In the genomic region with DNA sequence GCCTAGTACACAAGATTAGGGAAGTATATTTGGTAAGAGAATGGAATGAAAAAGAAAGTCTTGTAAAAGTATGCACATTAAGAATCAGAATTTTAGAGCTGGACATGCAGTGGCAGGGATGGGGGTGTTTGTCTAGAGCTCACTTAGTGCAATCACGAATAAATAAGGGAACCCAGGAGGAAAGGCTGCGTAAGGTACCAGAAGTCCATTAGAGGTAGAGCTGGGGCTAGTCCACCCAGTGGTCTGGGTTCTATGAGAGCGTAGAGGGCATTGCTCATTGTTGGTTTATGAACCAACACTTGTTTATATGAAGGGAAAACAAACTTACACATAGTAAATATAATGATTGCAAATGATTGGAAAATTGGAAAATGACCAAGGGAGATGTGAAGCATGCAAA, we compare ENCODE assay signal across 36 cellular contexts. TPM values are rescaled to one million over a fixed set of nuclear protein-coding genes. Genes with fewer than 3 reads are reported as not detected.
DNase-seq lines count a peak whose midpoint lies in the region; ATAC-seq and TF ChIP-seq lines count a peak whose summit lies in the region.
"Had no signal": no experiment of that assay in that cellular context is flagged by ENCODE, and none has a peak within 500 bp of the region (broad histone marks: within the 10 kb centered on the region; RNA-seq: fewer than 3 reads in every experiment).

No MANE protein-coding gene starts in this region.

- H2AFZ ChIP-seq in Loucy (ENCODE audit: low read length): no peak overlapping the region

- H3K79me2 ChIP-seq in Loucy (ENCODE audit: insufficient read depth, low read length): peaks cover 82% of the 10 kb centered on the region

- H3K9ac ChIP-seq in BLaER1: no peak overlapping the region
- peak overlapping the region; percentile 85 for H3K9ac ChIP-seq in Loucy (ENCODE audit: low read depth, low read length, poor library complexity, severe bottlenecking)
- no peak overlapping the region for H3K9ac ChIP-seq in adipocyte (ENCODE audit: low read length)
- H3K9ac ChIP-seq in liver (ENCODE audit: low read depth in 1 of 2, low read length in 2 of 2): no peak overlapping the region

- POLR2A ChIA-PET in activated CD8-positive, alpha-beta T cell treated with anti-CD3 and anti-CD28 coated beads, Interleukin-2, amount 10 ng/mL, durations not matched to agents 7 days and 5 days (lab: Charles Lee): no interaction called here

- WGBS in liver: 69% methylated on average over 3 of the region's 3 CpGs

- peaks cover 37% of the 10 kb centered on the region; the same call in 1 of the 2 replicates for H3K36me3 ChIP-seq in BLaER1
- no peaks in the 10 kb centered on the region for H3K36me3 ChIP-seq in Loucy (ENCODE audit: insufficient read depth, low read length)
- no peaks in the 10 kb centered on the region for H3K36me3 ChIP-seq in adipocyte (ENCODE audit: control insufficient read depth, insufficient read depth, low read length, severe bottlenecking)
- H3K36me3 ChIP-seq in liver (ENCODE audit: control insufficient read depth in 4 of 4, insufficient read depth in 3 of 4, low read depth in 1 of 4, low read length in 3 of 4): no peaks in the 10 kb centered on the region
- H3K36me3 ChIP-seq: breast epithelium, Peyer's patch, sigmoid colon, thyroid gland had no signal

- H3F3A ChIP-seq in Loucy (ENCODE audit: low read depth): 0 out of 2 replicates have a peak, but pooled peaks cover 2% of the 10 kb centered on the region

- CTCF ChIA-PET in activated CD8-positive, alpha-beta T cell treated with anti-CD3 and anti-CD28 coated beads, Interleukin-2, amount 10 ng/mL, durations not matched to agents 7 days and 5 days (lab: Charles Lee): interaction anchor here (1.3 to 4.4 kb wide), 2 partner anchors 144 to 207 kb away, joined by 6 to 18 read pairs; no protein-coding TSS in a partner anchor

- H4K20me1 ChIP-seq in BLaER1 (peaks cover 69% of the 10 kb centered on the region), Loucy (ENCODE audit: insufficient read depth, low read length, poor library complexity, severe bottlenecking) (peaks cover 70% of the 10 kb centered on the region)

- no peak for TF ChIP-seq RAD21 in liver (IDR thresholded peaks at IDR 0.05)

- no peak overlapping the region for H3K4me3 Mint-ChIP-seq in activated CD8-positive, alpha-beta T cell treated with anti-CD3 and anti-CD28 coated beads, Interleukin-2, amount 10 ng/mL, durations not matched to agents 7 days and 5 days
- H3K4me3 Mint-ChIP-seq: CD14-positive monocyte; natural killer cell; stimulated activated naive CD8-positive, alpha-beta T cell treated with anti-CD3 and anti-CD28 coated beads, Interleukin-15, amount 100 ng/mL, for 72 hours; T-helper 1 cell treated with Interleukin-12 subunit alpha and Interleukin-12 subunit beta and Interleukin-4 antibody, amounts not matched to agents 30 μg/mL and 1 μg/mL, for 36 hours had no signal

- no peaks in the 10 kb centered on the region for H3K9me3 Mint-ChIP-seq in activated CD8-positive, alpha-beta T cell treated with anti-CD3 and anti-CD28 coated beads, Interleukin-2, amount 10 ng/mL, durations not matched to agents 7 days and 5 days (ENCODE audit: insufficient read depth)
- H3K9me3 Mint-ChIP-seq: natural killer cell; stimulated activated naive CD8-positive, alpha-beta T cell treated with anti-CD3 and anti-CD28 coated beads, Interleukin-15, amount 100 ng/mL, for 72 hours; T-helper 1 cell treated with Interleukin-12 subunit alpha and Interleukin-12 subunit beta and Interleukin-4 antibody, amounts not matched to agents 30 μg/mL and 1 μg/mL, for 36 hours had no signal

- H3K36me3 Mint-ChIP-seq in activated CD8-positive, alpha-beta T cell treated with anti-CD3 and anti-CD28 coated beads, Interleukin-2, amount 10 ng/mL, durations not matched to agents 7 days and 5 days (ENCODE audit: low read depth): peaks cover 6% of the 10 kb centered on the region
- H3K36me3 Mint-ChIP-seq: natural killer cell had no signal

- H3K4me1 ChIP-seq in BLaER1 (peaks cover 30% of the 10 kb centered on the region), Loucy (ENCODE audit: insufficient read depth, low read length, poor library complexity, severe bottlenecking) (peaks cover 69% of the 10 kb centered on the region), adipocyte (ENCODE audit: control insufficient read depth, insufficient read depth, low read length) (peaks cover 49% of the 10 kb centered on the region), liver (ENCODE audit: control insufficient read depth in 4 of 4, insufficient read depth in 4 of 4, low read length in 3 of 4) (peaks cover 4 to 55% (median 40%) of the 10 kb centered on the region in 4 donors)

- TF ChIP-seq CTCF in Loucy (conservative IDR thresholded peaks at IDR 0.05; ENCODE audit: low read length) (no peak), liver (IDR thresholded peaks at IDR 0.05; ENCODE audit: low read depth, low read length, missing input control) (no peak)

- no peak overlapping the region for H3K4me3 ChIP-seq in BLaER1
- peak overlapping the region; percentile 82 for H3K4me3 ChIP-seq in Loucy (ENCODE audit: low read length, poor library complexity, severe bottlenecking)
- peak overlapping the region; percentile 31 for H3K4me3 ChIP-seq in adipocyte (ENCODE audit: low read length)
- H3K4me3 ChIP-seq in liver (ENCODE audit: low read depth in 1 of 3, low read length in 3 of 3): no peak overlapping the region
- H3K4me3 ChIP-seq: breast epithelium, mucosa of descending colon, Peyer's patch, sigmoid colon, thyroid gland had no signal

- H3K27ac ChIP-seq in BLaER1 (no peak overlapping the region), liver (ENCODE audit: low read depth in 1 of 2, low read length in 2 of 2) (no peak overlapping the region)
- H3K27ac ChIP-seq: breast epithelium, Peyer's patch, sigmoid colon, thyroid gland had no signal

- H3K27me3 ChIP-seq in BLaER1 (no peaks in the 10 kb centered on the region), Loucy (ENCODE audit: insufficient read depth, low read length, poor library complexity, severe bottlenecking) (no peaks in the 10 kb centered on the region), adipocyte (replicated peaks; ENCODE audit: control insufficient read depth, insufficient read depth, low read length) (no peaks in the 10 kb centered on the region), liver (ENCODE audit: control insufficient read depth in 4 of 4, insufficient read depth in 4 of 4, low read length in 3 of 4) (no peaks in the 10 kb centered on the region)
- H3K27me3 ChIP-seq: breast epithelium, Peyer's patch, sigmoid colon, thyroid gland had no signal

- H3K27me3 Mint-ChIP-seq in activated CD8-positive, alpha-beta T cell treated with anti-CD3 and anti-CD28 coated beads, Interleukin-2, amount 10 ng/mL, durations not matched to agents 7 days and 5 days (ENCODE audit: low read depth): peaks cover 3% of the 10 kb centered on the region
- H3K27me3 Mint-ChIP-seq: stimulated activated naive CD8-positive, alpha-beta T cell treated with anti-CD3 and anti-CD28 coated beads, Interleukin-15, amount 100 ng/mL, for 72 hours had no signal

- peaks cover 25% of the 10 kb centered on the region for H3K4me1 Mint-ChIP-seq in activated CD8-positive, alpha-beta T cell treated with anti-CD3 and anti-CD28 coated beads, Interleukin-2, amount 10 ng/mL, durations not matched to agents 7 days and 5 days (ENCODE audit: low read depth)

- H3K9me3 ChIP-seq in BLaER1 (no peaks in the 10 kb centered on the region), Loucy (ENCODE audit: insufficient read depth, low read depth, low read length) (no peaks in the 10 kb centered on the region), adipocyte (ENCODE audit: control insufficient read depth, low read length) (no peaks in the 10 kb centered on the region), liver (ENCODE audit: control insufficient read depth in 4 of 4, low read length in 3 of 4) (no peaks in the 10 kb centered on the region)
- H3K9me3 ChIP-seq: breast epithelium, mucosa of descending colon, Peyer's patch, sigmoid colon, thyroid gland had no signal

- H3K9me2 ChIP-seq in Loucy (replicated peaks; ENCODE audit: low read depth, low read length): no peaks in the 10 kb centered on the region

- no peak overlapping the region for H3K27ac Mint-ChIP-seq in activated CD8-positive, alpha-beta T cell treated with anti-CD3 and anti-CD28 coated beads, Interleukin-2, amount 10 ng/mL, durations not matched to agents 7 days and 5 days
- H3K27ac Mint-ChIP-seq: CD14-positive monocyte; natural killer cell; stimulated activated naive CD8-positive, alpha-beta T cell treated with anti-CD3 and anti-CD28 coated beads, Interleukin-15, amount 100 ng/mL, for 72 hours; T-helper 1 cell treated with Interleukin-12 subunit alpha and Interleukin-12 subunit beta and Interleukin-4 antibody, amounts not matched to agents 30 μg/mL and 1 μg/mL, for 36 hours had no signal

- ATAC-seq in activated CD8-positive, alpha-beta T cell treated with anti-CD3 and anti-CD28 coated beads, Interleukin-2, amount 10 ng/mL, durations not matched to agents 7 days and 5 days: no peak
- ATAC-seq in GM21360 (IDR thresholded peaks at IDR 0.05; ENCODE audit: unreplicated experiment): no peak
- ATAC-seq: left cardiac atrium; mucosa of descending colon; natural killer cell; stimulated activated naive CD8-positive, alpha-beta T cell treated with anti-CD3 and anti-CD28 coated beads, Interleukin-15, amount 100 ng/mL, for 72 hours had no signal

- H3K4me2 ChIP-seq in BLaER1 (peak overlapping the region; percentile 90), Loucy (ENCODE audit: low read depth, low read length, poor library complexity, severe bottlenecking) (peak overlapping the region; percentile 94)

- DNase-seq in adipocyte (ENCODE audit: low read depth) (no peak), NCI-H2029 (lab: John Stamatoyannopoulos, UW) (no peak)
- no peak for DNase-seq in activated CD8-positive, alpha-beta T cell treated with anti-CD3 and anti-CD28 coated beads, Interleukin-2, amount 10 ng/mL, durations not matched to agents 7 days and 5 days
- DNase-seq: activated CD4-positive, alpha-beta T cell treated with anti-CD3 and anti-CD28 coated beads, Interleukin-2, amount 50 U/mL, for 48 hours; activated CD4-positive, CD25-positive, alpha-beta regulatory T cell treated with anti-CD3 and anti-CD28 coated beads, Interleukin-2, amount 50 U/mL, for 72 hours; activated CD8-positive, alpha-beta memory T cell treated with anti-CD3 and anti-CD28 coated beads, Interleukin-2, amount 50 U/mL, for 4 hours; activated naive CD4-positive, alpha-beta T cell treated with anti-CD3 and anti-CD28 coated beads, Interleukin-2, amount 50 U/mL, for 16 hours; amniotic stem cell; Calu3; DMS79 treated with DMSO at 0.1 percent for 48 hours; hippocampal formation; KG1; left cardiac atrium; mammary epithelial cell; MM.1S; mucosa of descending colon; natural killer cell; NCI-H1417 treated with DMSO at 0.1 percent for 48 hours; NCI-H2081 treated with DMSO at 0.1 percent for 48 hours; NCI-H226; NCI-H526 treated with DMSO at 0.1 percent for 48 hours; NK-92 treated with Interleukin-12 subunit alpha and Interleukin-12 subunit beta, amount 100 ng/mL, for 24 hours; Peyer's patch; SHP77 treated with DMSO at 0.1 percent for 48 hours; sigmoid colon; stimulated activated CD4-positive, alpha-beta T cell treated with anti-CD3 and anti-CD28 coated beads, Interleukin-12 subunit alpha, Interleukin-12 subunit beta, amount 100 ng/mL, for 4 hours; stimulated activated CD4-positive, alpha-beta T cell treated with anti-CD3 and anti-CD28 coated beads, Interleukin-2, amount 100 ng/mL, for 48 hours; stimulated activated naive CD8-positive, alpha-beta T cell treated with anti-CD3 and anti-CD28 coated beads, Interleukin-15, amount 100 ng/mL, for 72 hours; thyroid gland had no signal

RNA-seq across cellular contexts. Expression of a gene that starts 3.1 kb away (rescaled TPM):
- total RNA-seq in liver: 10 to 100 TPM; 13.2 to 13.4 TPM
- polyA plus RNA-seq in liver: 10 to 100 TPM in 1 of 2 donors, 1 to 10 TPM in 1; 6.7 to 19.8 TPM
- 10 to 100 TPM; 25.9 to 27.0 TPM for total RNA-seq in activated CD8-positive, alpha-beta T cell treated with anti-CD3 and anti-CD28 coated beads, Interleukin-2, amount 10 ng/mL, durations not matched to agents 7 days and 5 days

RNA-seq across cellular contexts. Expression of a gene that starts 3.8 kb away (rescaled TPM):
- total RNA-seq in liver: 1 to 10 TPM; 3.5 to 5.5 TPM
- 1 to 10 TPM; 3.2 to 3.3 TPM for polyA plus RNA-seq in liver
- total RNA-seq in activated CD8-positive, alpha-beta T cell treated with anti-CD3 and anti-CD28 coated beads, Interleukin-2, amount 10 ng/mL, durations not matched to agents 7 days and 5 days: under 1 TPM; 0.50 to 0.76 TPM

Comparison
In these comparisons a context has a peak if more than half of its experiments do, and no peak if none do; other contexts are left out.
1. H3K4me3 ChIP-seq: peak in Loucy (single experiment) and adipocyte (single experiment); none in BLaER1 (single experiment) and liver (0 of 3).